6 cellular contexts compared by ENCODE assay signal in genomic region chr7:110257673-110258072, GRCh38.
"Had no signal": no experiment of that assay in that cellular context is flagged by ENCODE, and none has a peak within 500 bp of the region (broad histone marks: within the 10 kb centered on the region; RNA-seq: fewer than 3 reads in every experiment).

No MANE protein-coding gene starts in this region.

- H3K27ac ChIP-seq: HL-60 had no signal

- H3K4me3 ChIP-seq: K562 had no signal

- ATAC-seq: HepG2, K562 had no signal

- DNase-seq: IMR-90, KBM-7, KG1 had no signal
